Comparison of ENCODE assay signal across 1 cellular context in genomic region chr5:150144876-150145275, GRCh38.
TF ChIP-seq lines count a peak whose summit lies in the region.

No MANE protein-coding gene starts in this region.

TF ChIP-seq in HepG2, 621 proteins besides CTCF, POLR2A, EP300 and RAD21:
- TF ChIP-seq ZNF691 (CRISPR knock-in tag; IDR thresholded peaks at IDR 0.05; ENCODE audit: borderline replicate concordance, low read depth) (no peak), SMAD1 (CRISPR knock-in tag; IDR thresholded peaks at IDR 0.05; ENCODE audit: borderline replicate concordance, low read depth) (no peak), ZNF30 (CRISPR knock-in tag; IDR thresholded peaks at IDR 0.05) (no peak), ZBTB33 (CRISPR knock-in tag; IDR thresholded peaks at IDR 0.05) (no peak), ZNF33A (CRISPR knock-in tag; IDR thresholded peaks at IDR 0.05; ENCODE audit: borderline replicate concordance) (no peak), KLF12 (CRISPR knock-in tag; IDR thresholded peaks at IDR 0.05; ENCODE audit: borderline replicate concordance) (no peak), ESRRA (CRISPR knock-in tag; IDR thresholded peaks at IDR 0.05; ENCODE audit: low read depth) (no peak), MIXL1 (CRISPR knock-in tag; IDR thresholded peaks at IDR 0.05) (no peak), ZNF256 (CRISPR knock-in tag; conservative IDR thresholded peaks at IDR 0.05) (no peak), DR1 (CRISPR knock-in tag; IDR thresholded peaks at IDR 0.05) (no peak), YEATS2 (CRISPR knock-in tag; IDR thresholded peaks at IDR 0.05; ENCODE audit: borderline replicate concordance) (no peak), CSRNP2 (CRISPR knock-in tag; conservative IDR thresholded peaks at IDR 0.05; ENCODE audit: low read depth) (no peak), NONO (IDR thresholded peaks at IDR 0.05) (no peak), NONO (CRISPR knock-in tag; conservative IDR thresholded peaks at IDR 0.05) (no peak), ZNF326 (CRISPR knock-in tag; IDR thresholded peaks at IDR 0.05; ENCODE audit: borderline replicate concordance) (no peak), ZNF775 (CRISPR knock-in tag; IDR thresholded peaks at IDR 0.05; ENCODE audit: borderline replicate concordance) (no peak), ZFY (CRISPR knock-in tag; IDR thresholded peaks at IDR 0.05) (no peak)
